In genomic region chr12:23949212-23950010, GRCh38 we compare ENCODE assay signal across 9 cellular contexts. TPM values are rescaled to one million over a fixed set of nuclear protein-coding genes. Genes with fewer than 3 reads are reported as not detected.
DNase-seq lines count a peak whose midpoint lies in the region; ATAC-seq and TF ChIP-seq lines count a peak whose summit lies in the region.
"Had no signal": no experiment of that assay in that cellular context is flagged by ENCODE, and none has a peak within 500 bp of the region (broad histone marks: within the 10 kb centered on the region; RNA-seq: fewer than 3 reads in every experiment).

Gene SOX5, minus strand, starts transcription at chr12:23949670. Its CDS starts 69 bp downstream, at chr12:23949601.

- peak within 1 kb of the TSS in 1 of 4 donors; percentile 25 for H3K27ac ChIP-seq in body of pancreas
- no peak within 1 kb of the TSS for H3K27ac ChIP-seq in stomach smooth muscle (ENCODE audit: low read length)
- H3K27ac ChIP-seq: C4-2B had no signal

- WGBS in body of pancreas, 2 donors, result 3% methylated on average over 12 of the region's 12 CpGs

- H3K27me3 ChIP-seq in body of pancreas (no peaks in the 10 kb centered on the region), stomach smooth muscle (ENCODE audit: control insufficient read depth in 1 of 2, insufficient read depth in 2 of 2, low read length in 2 of 2) (peaks cover 0 to 17% of the 10 kb centered on the region in 2 donors)

- peak in 2 of 7 experiments; percentile 8 to 21 for TF ChIP-seq CTCF in body of pancreas (IDR thresholded peaks at IDR 0.05)

- no peak within 1 kb of the TSS for H3K4me3 Mint-ChIP-seq in activated CD4-positive, alpha-beta T cell treated with anti-CD3 and anti-CD28 coated beads for 36 hours
- H3K4me3 Mint-ChIP-seq in activated CD4-positive, alpha-beta T cell treated with anti-CD3 and anti-CD28 coated beads, Interleukin-2, amount 10 ng/mL, durations not matched to agents 24 days and 14 days, result no peak within 1 kb of the TSS

- intact Hi-C loops in activated CD4-positive, alpha-beta T cell treated with anti-CD3 and anti-CD28 coated beads for 36 hours (cut with DNase I, micrococcal nuclease), result no loop called here
- intact Hi-C loops in activated CD4-positive, alpha-beta T cell treated with anti-CD3 and anti-CD28 coated beads, Interleukin-2, amount 10 ng/mL, durations not matched to agents 24 days and 14 days (cut with micrococcal nuclease), result no loop called here
- intact Hi-C loops in body of pancreas (cut with DNase I), result no loop called here

- H3K9me3 Mint-ChIP-seq in activated CD4-positive, alpha-beta T cell treated with anti-CD3 and anti-CD28 coated beads for 36 hours (ENCODE audit: low read depth), result no peaks in the 10 kb centered on the region
- no peaks in the 10 kb centered on the region for H3K9me3 Mint-ChIP-seq in activated CD4-positive, alpha-beta T cell treated with anti-CD3 and anti-CD28 coated beads, Interleukin-2, amount 10 ng/mL, durations not matched to agents 24 days and 14 days

- peaks cover 3% of the 10 kb centered on the region for H3K27me3 Mint-ChIP-seq in activated CD4-positive, alpha-beta T cell treated with anti-CD3 and anti-CD28 coated beads for 36 hours
- peaks cover 2% of the 10 kb centered on the region for H3K27me3 Mint-ChIP-seq in activated CD4-positive, alpha-beta T cell treated with anti-CD3 and anti-CD28 coated beads, Interleukin-2, amount 10 ng/mL, durations not matched to agents 24 days and 14 days

- H3K4me1 Mint-ChIP-seq in activated CD4-positive, alpha-beta T cell treated with anti-CD3 and anti-CD28 coated beads for 36 hours, result no peaks in the 10 kb centered on the region
- H3K4me1 Mint-ChIP-seq in activated CD4-positive, alpha-beta T cell treated with anti-CD3 and anti-CD28 coated beads, Interleukin-2, amount 10 ng/mL, durations not matched to agents 24 days and 14 days, result no peaks in the 10 kb centered on the region

- peak; percentile 26 for ATAC-seq in activated CD4-positive, alpha-beta T cell treated with anti-CD3 and anti-CD28 coated beads for 36 hours
- ATAC-seq in body of pancreas (peak; percentile 79), HG02759 (IDR thresholded peaks at IDR 0.05; ENCODE audit: unreplicated experiment) (no peak)

- H3K9me3 ChIP-seq in body of pancreas, result no peaks in the 10 kb centered on the region
- H3K9me3 ChIP-seq in stomach smooth muscle (ENCODE audit: control insufficient read depth in 2 of 2, low read length in 2 of 2), result no peaks in the 10 kb centered on the region

- H3K4me1 ChIP-seq in body of pancreas, result peaks cover 19% of the 10 kb centered on the region
- no peaks in the 10 kb centered on the region for H3K4me1 ChIP-seq in stomach smooth muscle (ENCODE audit: control insufficient read depth, insufficient read depth, low read length)

- CTCF ChIA-PET in activated CD4-positive, alpha-beta T cell treated with anti-CD3 and anti-CD28 coated beads for 36 hours (lab: Charles Lee), result no interaction called here

- H3K9ac ChIP-seq in stomach smooth muscle (ENCODE audit: low read length in 2 of 2), result peak within 1 kb of the TSS; percentile 43 to 64

- no peaks in the 10 kb centered on the region for H3K36me3 ChIP-seq in body of pancreas (replicated peaks in 1 of 2; ENCODE audit: insufficient read depth in 1 of 2, low read depth in 2 of 2)
- H3K36me3 ChIP-seq in stomach smooth muscle (ENCODE audit: control insufficient read depth in 2 of 2, insufficient read depth in 2 of 2, low read length in 2 of 2), result no peaks in the 10 kb centered on the region

- H3K4me3 ChIP-seq in body of pancreas (peak within 1 kb of the TSS in 1 of 2 donors; percentile 20), stomach smooth muscle (ENCODE audit: low read length in 2 of 2) (peak within 1 kb of the TSS; percentile 77 to 88)

- TF ChIP-seq POLR2A in body of pancreas (IDR thresholded peaks at IDR 0.05), result no peak

- no peak for DNase-seq in activated CD4-positive, alpha-beta T cell treated with anti-CD3 and anti-CD28 coated beads for 36 hours
- no peak for DNase-seq in activated CD4-positive, alpha-beta T cell treated with anti-CD3 and anti-CD28 coated beads, Interleukin-2, amount 10 ng/mL, durations not matched to agents 24 days and 14 days
- DNase-seq in body of pancreas (peak; percentile 15 to 32 (median 30)), iris pigment epithelial cell (ENCODE audit: low read depth) (peak; percentile 61), GM19238 (ENCODE audit: insufficient read length, low spot score) (no peak)
- no peak for DNase-seq in activated CD8-positive, alpha-beta memory T cell treated with anti-CD3 and anti-CD28 coated beads, Interleukin-2, amount 50 U/mL, for 48 hours

- no peak within 1 kb of the TSS for H3K27ac Mint-ChIP-seq in activated CD4-positive, alpha-beta T cell treated with anti-CD3 and anti-CD28 coated beads for 36 hours
- no peak within 1 kb of the TSS for H3K27ac Mint-ChIP-seq in activated CD4-positive, alpha-beta T cell treated with anti-CD3 and anti-CD28 coated beads, Interleukin-2, amount 10 ng/mL, durations not matched to agents 24 days and 14 days

- no peaks in the 10 kb centered on the region for H3K36me3 Mint-ChIP-seq in activated CD4-positive, alpha-beta T cell treated with anti-CD3 and anti-CD28 coated beads for 36 hours (ENCODE audit: low read depth)
- H3K36me3 Mint-ChIP-seq in activated CD4-positive, alpha-beta T cell treated with anti-CD3 and anti-CD28 coated beads, Interleukin-2, amount 10 ng/mL, durations not matched to agents 24 days and 14 days (ENCODE audit: low read depth), result no peaks in the 10 kb centered on the region

- POLR2A ChIA-PET in activated CD4-positive, alpha-beta T cell treated with anti-CD3 and anti-CD28 coated beads for 36 hours (lab: Charles Lee), result no interaction called here

RNA-seq across cellular contexts. Expression of gene SOX5, which starts in this region (rescaled TPM):
- 1 to 10 TPM in 1 of 2 experiments, under 1 TPM in 1; 0.88 to 1.1 TPM for total RNA-seq in activated CD4-positive, alpha-beta T cell treated with anti-CD3 and anti-CD28 coated beads for 36 hours
- total RNA-seq in activated CD4-positive, alpha-beta T cell treated with anti-CD3 and anti-CD28 coated beads, Interleukin-2, amount 10 ng/mL, durations not matched to agents 24 days and 14 days, result 1.3 and 2.1 TPM in 2 replicates
- total RNA-seq in body of pancreas, result 10 to 100 TPM in 1 of 2 donors, 1 to 10 TPM in 1; 3.0 to 10.4 TPM

Comparison
In these comparisons a context has a peak if more than half of its experiments do, and no peak if none do; other contexts are left out.
1. DNase-seq: peak in body of pancreas (4 of 4) and iris pigment epithelial cell (single experiment); none in activated CD4-positive, alpha-beta T cell treated with anti-CD3 and anti-CD28 coated beads for 36 hours (single experiment), activated CD4-positive, alpha-beta T cell treated with anti-CD3 and anti-CD28 coated beads, Interleukin-2, amount 10 ng/mL, durations not matched to agents 24 days and 14 days (single experiment), GM19238 (single experiment) and activated CD8-positive, alpha-beta memory T cell treated with anti-CD3 and anti-CD28 coated beads, Interleukin-2, amount 50 U/mL, for 48 hours (single experiment).